25 cellular contexts compared by ENCODE assay signal in the genomic region with DNA sequence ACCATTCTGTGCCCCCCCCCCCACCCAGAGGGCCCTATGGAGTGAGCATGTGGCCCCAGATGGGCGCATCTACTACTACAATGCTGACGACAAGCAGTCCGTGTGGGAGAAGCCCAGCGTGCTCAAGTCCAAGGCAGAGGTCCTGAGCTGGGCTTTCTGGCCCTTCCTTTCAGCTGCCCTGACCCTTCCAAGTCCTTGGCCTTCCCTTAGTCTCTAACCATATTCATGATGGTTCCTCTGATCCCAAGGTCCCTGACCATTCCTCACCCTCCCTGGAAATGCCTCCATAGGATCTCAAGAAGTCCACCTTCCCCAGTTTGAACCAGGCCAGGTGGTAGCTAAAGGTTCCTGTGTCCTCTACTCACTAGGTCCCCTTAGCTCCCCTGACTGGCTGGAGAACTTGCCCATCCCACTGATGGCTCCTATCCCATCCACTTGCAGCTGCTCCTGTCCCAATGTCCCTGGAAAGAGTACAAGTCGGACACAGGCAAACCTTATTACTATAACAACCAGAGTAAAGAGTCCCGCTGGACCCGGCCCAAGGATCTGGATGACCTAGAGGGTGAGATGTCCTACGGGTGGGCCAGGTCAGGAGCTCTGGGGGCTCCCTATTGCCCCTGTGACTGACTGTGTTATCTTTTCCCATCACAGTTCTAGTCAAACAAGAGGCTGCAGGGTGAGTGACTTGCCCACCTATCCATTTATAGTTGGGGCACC. TPM values are rescaled to one million over a fixed set of nuclear protein-coding genes. Genes with fewer than 3 reads are reported as not detected.
"Had no signal": no experiment of that assay in that cellular context is flagged by ENCODE, and none has a peak within 500 bp of the region (broad histone marks: within the 10 kb centered on the region; RNA-seq: fewer than 3 reads in every experiment).

No MANE protein-coding gene starts in this region.

- H3K27me3 ChIP-seq: breast epithelium had no signal

- H3K27me3 Mint-ChIP-seq: activated B cell treated with CpG ODN at 0.5 μM for 24 hours; activated CD4-positive, alpha-beta T cell treated with anti-CD3 and anti-CD28 coated beads, Interleukin-2, amount 10 ng/mL, durations not matched to agents 24 days and 14 days; activated naive CD4-positive, alpha-beta T cell treated with anti-CD3 and anti-CD28 coated beads, Interleukin-2, amount 50 U/mL, for 24 hours; activated T-helper 17 cell treated with anti-CD3 and anti-CD28 coated beads, Interleukin-2, amount 50 U/mL, for 72 hours; T-cell had no signal

- H3K4me3 ChIP-seq: breast epithelium, SK-N-MC had no signal

- H3K9me3 Mint-ChIP-seq: activated B cell treated with CpG ODN at 0.5 μM for 24 hours; activated CD4-positive, alpha-beta T cell treated with anti-CD3 and anti-CD28 coated beads, Interleukin-2, amount 10 ng/mL, durations not matched to agents 24 days and 14 days; activated naive CD4-positive, alpha-beta T cell treated with anti-CD3 and anti-CD28 coated beads, Interleukin-2, amount 50 U/mL, for 24 hours; activated T-helper 17 cell treated with anti-CD3 and anti-CD28 coated beads, Interleukin-2, amount 50 U/mL, for 72 hours; T-cell had no signal

- ATAC-seq: activated T-helper 17 cell treated with anti-CD3 and anti-CD28 coated beads, Interleukin-2, amount 50 U/mL, for 72 hours; Right ventricle myocardium inferior; T-cell had no signal

- H3K4me1 ChIP-seq: breast epithelium had no signal

- DNase-seq: activated CD4-positive, alpha-beta T cell treated with anti-CD3 and anti-CD28 coated beads for 1 hour; activated CD4-positive, alpha-beta T cell treated with anti-CD3 and anti-CD28 coated beads, Interleukin-2, amount 10 ng/mL, durations not matched to agents 24 days and 14 days; activated CD4-positive, alpha-beta T cell treated with anti-CD3 and anti-CD28 coated beads, Interleukin-2, amount 50 U/mL, for 48 hours; activated gamma-delta T cell treated with Interleukin-2 at 50 U/mL for 16 hours; activated T-cell treated with anti-CD3 and anti-CD28 coated beads for 4 hours; activated T-cell treated with anti-CD3 and anti-CD28 coated beads, Interleukin-2, amount 50 U/mL, for 48 hours; NCI-H1092; NCI-H1417; NCI-H1930; NCI-H2171; NCI-H2227 treated with DMSO at 0.1 percent for 48 hours; NCI-H446 treated with DMSO at 0.1 percent for 48 hours; NCI-H526; NCI-H82; T-cell; T-helper 2 cell; T1000 had no signal

- H3K36me3 ChIP-seq: breast epithelium had no signal

- H3K36me3 Mint-ChIP-seq: activated naive CD4-positive, alpha-beta T cell treated with anti-CD3 and anti-CD28 coated beads, Interleukin-2, amount 50 U/mL, for 24 hours; T-cell had no signal

- H3K9ac ChIP-seq: KMS-11 had no signal

- H3K27ac Mint-ChIP-seq: activated B cell treated with CpG ODN at 0.5 μM for 24 hours; activated CD4-positive, alpha-beta T cell treated with anti-CD3 and anti-CD28 coated beads, Interleukin-2, amount 10 ng/mL, durations not matched to agents 24 days and 14 days; activated naive CD4-positive, alpha-beta T cell treated with anti-CD3 and anti-CD28 coated beads, Interleukin-2, amount 50 U/mL, for 24 hours; T-cell had no signal

- H3K9me3 ChIP-seq: breast epithelium had no signal

- H3K4me3 Mint-ChIP-seq: activated B cell treated with CpG ODN at 0.5 μM for 24 hours; activated CD4-positive, alpha-beta T cell treated with anti-CD3 and anti-CD28 coated beads, Interleukin-2, amount 10 ng/mL, durations not matched to agents 24 days and 14 days; activated naive CD4-positive, alpha-beta T cell treated with anti-CD3 and anti-CD28 coated beads, Interleukin-2, amount 50 U/mL, for 24 hours; activated T-helper 17 cell treated with anti-CD3 and anti-CD28 coated beads, Interleukin-2, amount 50 U/mL, for 72 hours; T-cell had no signal

- H3K4me2 ChIP-seq: KMS-11 had no signal

- H3K27ac ChIP-seq: breast epithelium, KMS-11, SK-N-MC had no signal

RNA-seq across cellular contexts. Expression of a gene that starts 27.7 kb away (rescaled TPM):
- total RNA-seq: RPMI7951 had no signal
